Comparison of ENCODE assay signal across 21 cellular contexts in genomic region chr4:142420461-142421095, GRCh38.
"Had no signal": no experiment of that assay in that cellular context is flagged by ENCODE, and none has a peak within 500 bp of the region (broad histone marks: within the 10 kb centered on the region; RNA-seq: fewer than 3 reads in every experiment).

No MANE protein-coding gene starts in this region.

- H3K4me1 Mint-ChIP-seq: stimulated activated naive B cell treated with anti-CD40 and anti-IgM and Interleukin-4, amounts not matched to agents 10 μg/mL and 1 μg/mL and 100 μg/mL, for 72 hours had no signal

- H3K36me3 ChIP-seq: lower lobe of right lung, prostate gland, sigmoid colon, thoracic aorta, tibial nerve, upper lobe of left lung had no signal

- ATAC-seq: left ventricle myocardium superior; lower lobe of right lung; naive thymus-derived CD8-positive, alpha-beta T cell; right cardiac atrium; stimulated activated naive B cell treated with anti-CD40 and anti-IgM and Interleukin-4, amounts not matched to agents 10 μg/mL and 1 μg/mL and 100 μg/mL, for 72 hours had no signal

- H3K27ac Mint-ChIP-seq: dendritic cell treated with granulocyte-macrophage colony-stimulating factor and Interleukin-4, amounts not matched to agents 40 ng/mL and 50 ng/mL, for 4 days; endodermal cell; nephron progenitor cell; stimulated activated naive B cell treated with anti-CD40 and anti-IgM and Interleukin-4, amounts not matched to agents 10 μg/mL and 1 μg/mL and 100 μg/mL, for 72 hours; stimulated activated naive CD8-positive, alpha-beta T cell treated with anti-CD3 and anti-CD28 coated beads, Interleukin-15, Interleukin-2, amounts not matched to agents 100 ng/mL and 50 ng/mL, for 24 hours had no signal

- H3K4me3 ChIP-seq: lower lobe of right lung, prostate gland, sigmoid colon, skin epidermis, thoracic aorta, tibial nerve, upper lobe of left lung had no signal

- H3K27me3 ChIP-seq: sigmoid colon, tibial nerve, upper lobe of left lung had no signal

- H3K4me1 ChIP-seq: lower lobe of right lung, prostate gland, sigmoid colon, tibial nerve, upper lobe of left lung had no signal

- H3K27me3 Mint-ChIP-seq: dendritic cell treated with granulocyte-macrophage colony-stimulating factor and Interleukin-4, amounts not matched to agents 40 ng/mL and 50 ng/mL, for 4 days; naive thymus-derived CD8-positive, alpha-beta T cell; stimulated activated naive B cell treated with anti-CD40 and anti-IgM and Interleukin-4, amounts not matched to agents 10 μg/mL and 1 μg/mL and 100 μg/mL, for 72 hours; stimulated activated naive CD8-positive, alpha-beta T cell treated with anti-CD3 and anti-CD28 coated beads, Interleukin-15, Interleukin-2, amounts not matched to agents 100 ng/mL and 50 ng/mL, for 24 hours had no signal

- H3K9me3 ChIP-seq: lower lobe of right lung, prostate gland, sigmoid colon, thoracic aorta, tibial nerve, upper lobe of left lung had no signal

- DNase-seq: effector CD8-positive, alpha-beta T cell; endodermal cell; erythroblast; head of caudate nucleus; left ventricle myocardium superior; lower lobe of right lung; naive thymus-derived CD8-positive, alpha-beta T cell; nephron progenitor cell; nucleus accumbens; right cardiac atrium; sigmoid colon; stimulated activated CD4-positive, alpha-beta T cell treated with anti-CD3 and anti-CD28 coated beads, Interleukin-15, amount 100 ng/mL, for 24 hours; stimulated activated CD4-positive, alpha-beta T cell treated with anti-CD3 and anti-CD28 coated beads, Interleukin-2, amount 100 ng/mL, for 48 hours; stimulated activated naive B cell treated with anti-CD40 and anti-IgM and Interleukin-4, amounts not matched to agents 10 μg/mL and 1 μg/mL and 100 μg/mL, for 72 hours; upper lobe of left lung had no signal

- H3K4me3 Mint-ChIP-seq: dendritic cell treated with granulocyte-macrophage colony-stimulating factor and Interleukin-4, amounts not matched to agents 40 ng/mL and 50 ng/mL, for 4 days; endodermal cell; naive thymus-derived CD8-positive, alpha-beta T cell; nephron progenitor cell; stimulated activated naive B cell treated with anti-CD40 and anti-IgM and Interleukin-4, amounts not matched to agents 10 μg/mL and 1 μg/mL and 100 μg/mL, for 72 hours; stimulated activated naive CD8-positive, alpha-beta T cell treated with anti-CD3 and anti-CD28 coated beads, Interleukin-15, Interleukin-2, amounts not matched to agents 100 ng/mL and 50 ng/mL, for 24 hours had no signal

- H3K9me3 Mint-ChIP-seq: dendritic cell treated with granulocyte-macrophage colony-stimulating factor and Interleukin-4, amounts not matched to agents 40 ng/mL and 50 ng/mL, for 4 days; endodermal cell; nephron progenitor cell; stimulated activated naive B cell treated with anti-CD40 and anti-IgM and Interleukin-4, amounts not matched to agents 10 μg/mL and 1 μg/mL and 100 μg/mL, for 72 hours; stimulated activated naive CD8-positive, alpha-beta T cell treated with anti-CD3 and anti-CD28 coated beads, Interleukin-15, Interleukin-2, amounts not matched to agents 100 ng/mL and 50 ng/mL, for 24 hours had no signal

- H3K27ac ChIP-seq: lower lobe of right lung, prostate gland, sigmoid colon, skin epidermis, thoracic aorta, tibial nerve, upper lobe of left lung had no signal

- H3K36me3 Mint-ChIP-seq: stimulated activated naive B cell treated with anti-CD40 and anti-IgM and Interleukin-4, amounts not matched to agents 10 μg/mL and 1 μg/mL and 100 μg/mL, for 72 hours had no signal
